In genomic region chr21:33655591-33656221, GRCh38 we compare ENCODE assay signal across 11 cellular contexts. TPM values are rescaled to one million over a fixed set of nuclear protein-coding genes. Genes with fewer than 3 reads are reported as not detected.
DNase-seq lines count a peak whose midpoint lies in the region; ATAC-seq and TF ChIP-seq lines count a peak whose summit lies in the region.
"Had no signal": no experiment of that assay in that cellular context is flagged by ENCODE, and none has a peak within 500 bp of the region (broad histone marks: within the 10 kb centered on the region; RNA-seq: fewer than 3 reads in every experiment).

No MANE protein-coding gene starts in this region.

- H3K56ac ChIP-seq in H9 (ENCODE audit: insufficient read length, low read depth, low read length), result no peak overlapping the region

- intact Hi-C loops in activated CD4-positive, alpha-beta T cell treated with anti-CD3 and anti-CD28 coated beads, Interleukin-2, amount 10 ng/mL, durations not matched to agents 24 days and 14 days (cut with micrococcal nuclease), result no loop called here

- peak; percentile 49 for DNase-seq in H9
- DNase-seq in RWPE2 (ENCODE audit: low spot score), result peak; percentile 87
- DNase-seq in fibroblast of peridontal ligament (ENCODE audit: extremely low read depth), result peak; percentile 67
- DNase-seq in pulmonary artery endothelial cell (ENCODE audit: low read depth, low spot score), result peak; percentile 84
- no peak for DNase-seq in activated T-cell treated with anti-CD3 and anti-CD28 coated beads, Interleukin-2, amount 50 U/mL, for 24 hours
- DNase-seq in putamen (ENCODE audit: low spot score), result no peak
- no peak for DNase-seq in activated CD4-positive, alpha-beta T cell treated with anti-CD3 and anti-CD28 coated beads, Interleukin-2, amount 10 ng/mL, durations not matched to agents 24 days and 14 days
- DNase-seq: activated CD4-positive, alpha-beta memory T cell treated with anti-CD3 and anti-CD28 coated beads for 36 hours; effector CD4-positive, alpha-beta T cell; NCI-H1694 treated with DMSO at 0.1 percent for 48 hours had no signal

- H3K18ac ChIP-seq in H9 (ENCODE audit: insufficient read length, low read depth, low read length), result no peak overlapping the region

- peaks cover 3 to 36% (median 13%) of the 10 kb centered on the region in 3 experiments; a peak in 6 of 7 replicates for H3K36me3 Mint-ChIP-seq in H9 (ENCODE audit: insufficient read depth in 1 of 3, low read depth in 3 of 3)
- no peaks in the 10 kb centered on the region for H3K36me3 Mint-ChIP-seq in activated T-cell treated with anti-CD3 and anti-CD28 coated beads, Interleukin-2, amount 50 U/mL, for 24 hours (ENCODE audit: low read depth)
- H3K36me3 Mint-ChIP-seq in activated CD4-positive, alpha-beta T cell treated with anti-CD3 and anti-CD28 coated beads, Interleukin-2, amount 10 ng/mL, durations not matched to agents 24 days and 14 days (ENCODE audit: low read depth), result no peaks in the 10 kb centered on the region
- H3K36me3 Mint-ChIP-seq: activated CD4-positive, alpha-beta memory T cell treated with anti-CD3 and anti-CD28 coated beads for 36 hours had no signal

- H4K8ac ChIP-seq in H9 (replicated peaks; ENCODE audit: insufficient read length, low read depth, low read length), result no peak overlapping the region

- H2AFZ ChIP-seq in H9 (ENCODE audit: low read length), result no peak overlapping the region

- peaks cover 53% of the 10 kb centered on the region for H3K79me2 ChIP-seq in H9 (ENCODE audit: insufficient read depth, low read length)

- H3K9me3 ChIP-seq in H9 (ENCODE audit: control insufficient read depth, low read depth, low read length) (no peaks in the 10 kb centered on the region), RWPE2 (ENCODE audit: severe bottlenecking) (peaks cover 3% of the 10 kb centered on the region)

- H3K4me1 ChIP-seq in H9 (ENCODE audit: insufficient read depth, low read length) (peaks cover 10% of the 10 kb centered on the region), RWPE2 (ENCODE audit: insufficient read depth, poor library complexity, severe bottlenecking) (peaks cover 17% of the 10 kb centered on the region)

- H3K36me3 ChIP-seq in RWPE2 (ENCODE audit: low read depth), result no peaks in the 10 kb centered on the region

- TF ChIP-seq CTCF in H9 (conservative IDR thresholded peaks at IDR 0.05), result no peak
- TF ChIP-seq CTCF in RWPE2 (IDR thresholded peaks at IDR 0.05; ENCODE audit: poor library complexity, severe bottlenecking), result no peak

- no peak overlapping the region for H3K4me3 ChIP-seq in RWPE2 (ENCODE audit: severe bottlenecking)

- no peak overlapping the region for H3T11ph ChIP-seq in H9 (ENCODE audit: low read length)

- no peak overlapping the region for H3K4ac ChIP-seq in H9 (ENCODE audit: low read depth, low read length)

- H3K79me1 ChIP-seq in H9 (ENCODE audit: insufficient read depth, low read depth, low read length, poor library complexity, severe bottlenecking), result peaks cover 3% of the 10 kb centered on the region

- H3K27me3 Mint-ChIP-seq in H9 (ENCODE audit: low read depth), result no peaks in the 10 kb centered on the region
- no peaks in the 10 kb centered on the region for H3K27me3 Mint-ChIP-seq in activated T-cell treated with anti-CD3 and anti-CD28 coated beads, Interleukin-2, amount 50 U/mL, for 24 hours
- H3K27me3 Mint-ChIP-seq in activated CD4-positive, alpha-beta T cell treated with anti-CD3 and anti-CD28 coated beads, Interleukin-2, amount 10 ng/mL, durations not matched to agents 24 days and 14 days, result peaks cover 13% of the 10 kb centered on the region

- ATAC-seq in RWPE2 (ENCODE audit: low read depth) (peak; percentile 94), GM18867 (IDR thresholded peaks at IDR 0.05; ENCODE audit: unreplicated experiment) (no peak)

- H2BK15ac ChIP-seq in H9 (ENCODE audit: low read depth, low read length), result no peak overlapping the region

- H2BK5ac ChIP-seq in H9 (ENCODE audit: insufficient read length, low read length), result no peak overlapping the region

- no CpG with 5 or more reads among the region's 8 CpGs for WGBS in H9 (ENCODE audit: extremely low coverage, insufficient read length, low lambda C conversion rate)

- H3K9me3 Mint-ChIP-seq in H9, result no peaks in the 10 kb centered on the region
- no peaks in the 10 kb centered on the region for H3K9me3 Mint-ChIP-seq in activated T-cell treated with anti-CD3 and anti-CD28 coated beads, Interleukin-2, amount 50 U/mL, for 24 hours
- no peaks in the 10 kb centered on the region for H3K9me3 Mint-ChIP-seq in activated CD4-positive, alpha-beta T cell treated with anti-CD3 and anti-CD28 coated beads, Interleukin-2, amount 10 ng/mL, durations not matched to agents 24 days and 14 days
- H3K9me3 Mint-ChIP-seq: activated CD4-positive, alpha-beta memory T cell treated with anti-CD3 and anti-CD28 coated beads for 36 hours had no signal

- H2AK5ac ChIP-seq in H9 (ENCODE audit: insufficient read length, low read length), result no peak overlapping the region

- H3K27ac ChIP-seq in H9 (ENCODE audit: insufficient read length, low read depth, low read length) (no peak overlapping the region), RWPE2 (ENCODE audit: poor library complexity, severe bottlenecking) (peak overlapping the region; percentile 90)

- no peak overlapping the region for H2BK12ac ChIP-seq in H9 (ENCODE audit: insufficient read length, low read depth, low read length)

- H3K4me2 ChIP-seq in H9 (ENCODE audit: insufficient read depth, insufficient read length, low read length), result no peak overlapping the region

- no peak overlapping the region for H2BK120ac ChIP-seq in H9 (ENCODE audit: low read depth, low read length, poor library complexity, severe bottlenecking)

- no peaks in the 10 kb centered on the region for H4K20me1 ChIP-seq in H9 (ENCODE audit: control insufficient read depth, insufficient read depth, insufficient read length)

- H3K23me2 ChIP-seq in H9 (ENCODE audit: insufficient read length, low read depth, low read length, poor library complexity, severe bottlenecking), result no peaks in the 10 kb centered on the region

- H3K27me3 ChIP-seq in H9 (ENCODE audit: insufficient read depth, low read length) (no peaks in the 10 kb centered on the region), RWPE2 (ENCODE audit: insufficient read depth, poor library complexity, severe bottlenecking) (no peaks in the 10 kb centered on the region)

- peak overlapping the region in 2 of 3 experiments; percentile 37 to 77; a peak in 4 of 7 replicates for H3K27ac Mint-ChIP-seq in H9
- H3K27ac Mint-ChIP-seq in activated T-cell treated with anti-CD3 and anti-CD28 coated beads, Interleukin-2, amount 50 U/mL, for 24 hours, result no peak overlapping the region
- H3K27ac Mint-ChIP-seq in activated CD4-positive, alpha-beta T cell treated with anti-CD3 and anti-CD28 coated beads, Interleukin-2, amount 10 ng/mL, durations not matched to agents 24 days and 14 days, result no peak overlapping the region
- H3K27ac Mint-ChIP-seq: activated CD4-positive, alpha-beta memory T cell treated with anti-CD3 and anti-CD28 coated beads for 36 hours had no signal

- H4K5ac ChIP-seq in H9 (ENCODE audit: insufficient read length, low read depth, low read length), result no peak overlapping the region

- H3K4me1 Mint-ChIP-seq in H9, result peaks cover 59 to 71% of the 10 kb centered on the region in 2 experiments
- no peaks in the 10 kb centered on the region for H3K4me1 Mint-ChIP-seq in activated T-cell treated with anti-CD3 and anti-CD28 coated beads, Interleukin-2, amount 50 U/mL, for 24 hours (ENCODE audit: low read depth)
- H3K4me1 Mint-ChIP-seq in activated CD4-positive, alpha-beta T cell treated with anti-CD3 and anti-CD28 coated beads, Interleukin-2, amount 10 ng/mL, durations not matched to agents 24 days and 14 days, result peaks cover 4% of the 10 kb centered on the region

- no peak overlapping the region for H2BK20ac ChIP-seq in H9 (ENCODE audit: low read depth, low read length, poor library complexity, severe bottlenecking)

- no peak overlapping the region for H3K14ac ChIP-seq in H9 (ENCODE audit: insufficient read depth, low read length)

- H3K4me3 Mint-ChIP-seq in H9, result no peak overlapping the region
- no peak overlapping the region for H3K4me3 Mint-ChIP-seq in activated T-cell treated with anti-CD3 and anti-CD28 coated beads, Interleukin-2, amount 50 U/mL, for 24 hours
- no peak overlapping the region for H3K4me3 Mint-ChIP-seq in activated CD4-positive, alpha-beta T cell treated with anti-CD3 and anti-CD28 coated beads, Interleukin-2, amount 10 ng/mL, durations not matched to agents 24 days and 14 days
- H3K4me3 Mint-ChIP-seq: activated CD4-positive, alpha-beta memory T cell treated with anti-CD3 and anti-CD28 coated beads for 36 hours had no signal

- no peak overlapping the region for H4K91ac ChIP-seq in H9 (ENCODE audit: insufficient read length, low read depth, low read length)

- H3K23ac ChIP-seq in H9 (ENCODE audit: insufficient read length, low read depth, low read length), result no peak overlapping the region

- H3K9ac ChIP-seq in H9 (ENCODE audit: extremely low read depth, insufficient read length, low read length), result no peak overlapping the region

RNA-seq across cellular contexts. Expression of gene ITSN1, which starts 13.4 kb away (rescaled TPM):
- total RNA-seq in H9 (2021) (90.7 and 94.2 TPM in 2 replicates), pulmonary artery endothelial cell (66.4 and 113 TPM in 2 replicates)
- 4.5 and 4.8 TPM in 2 replicates for total RNA-seq in activated CD4-positive, alpha-beta T cell treated with anti-CD3 and anti-CD28 coated beads, Interleukin-2, amount 10 ng/mL, durations not matched to agents 24 days and 14 days

RNA-seq across cellular contexts. Expression of gene CRYZL1, which starts 14.2 kb away (rescaled TPM):
- total RNA-seq in H9 (2021), result 13.5 and 15.4 TPM in 2 replicates
- total RNA-seq in pulmonary artery endothelial cell, result 29.3 and 34.8 TPM in 2 replicates
- 26.3 and 34.8 TPM in 2 replicates for total RNA-seq in activated CD4-positive, alpha-beta T cell treated with anti-CD3 and anti-CD28 coated beads, Interleukin-2, amount 10 ng/mL, durations not matched to agents 24 days and 14 days

Comparison
In these comparisons a context has a peak if more than half of its experiments do, and no peak if none do; other contexts are left out.
1. DNase-seq: peak in H9 (single experiment), RWPE2 (single experiment), fibroblast of peridontal ligament (single experiment) and pulmonary artery endothelial cell (single experiment); none in activated T-cell treated with anti-CD3 and anti-CD28 coated beads, Interleukin-2, amount 50 U/mL, for 24 hours (single experiment), putamen (single experiment) and activated CD4-positive, alpha-beta T cell treated with anti-CD3 and anti-CD28 coated beads, Interleukin-2, amount 10 ng/mL, durations not matched to agents 24 days and 14 days (single experiment).
2. H3K27ac Mint-ChIP-seq: peak in H9 (2 of 3); none in activated T-cell treated with anti-CD3 and anti-CD28 coated beads, Interleukin-2, amount 50 U/mL, for 24 hours (single experiment) and activated CD4-positive, alpha-beta T cell treated with anti-CD3 and anti-CD28 coated beads, Interleukin-2, amount 10 ng/mL, durations not matched to agents 24 days and 14 days (single experiment).
3. RNA of gene ITSN1, which starts 13.4 kb away (total RNA-seq): 90.7 to 94.2 TPM in H9 and 66.4 to 113 TPM in pulmonary artery endothelial cell; 4.5 to 4.8 TPM in activated CD4-positive, alpha-beta T cell treated with anti-CD3 and anti-CD28 coated beads, Interleukin-2, amount 10 ng/mL, durations not matched to agents 24 days and 14 days; every median in the first group is over 10 times any median in the second.